Comparison of ENCODE assay signal across 18 cellular contexts in the genomic region with DNA sequence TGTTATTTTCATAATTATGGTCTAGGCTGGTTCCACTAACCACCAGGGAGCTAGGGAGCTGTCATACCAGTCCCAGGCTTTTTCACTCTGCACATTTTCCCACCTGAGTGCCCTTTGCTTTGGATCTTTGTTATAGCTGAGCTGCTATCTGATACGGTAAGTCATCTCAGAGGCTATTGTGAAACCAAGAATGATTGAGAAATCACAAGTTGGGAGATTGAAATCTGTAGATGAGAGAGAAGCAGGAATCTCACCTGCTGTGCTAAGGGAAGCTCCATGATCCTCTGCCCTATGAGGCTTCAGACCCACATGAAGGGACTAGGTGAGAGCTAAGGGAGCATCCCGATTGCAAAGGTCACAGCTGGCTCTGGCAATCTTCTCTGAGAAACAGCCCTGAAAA.
"Had no signal": no experiment of that assay in that cellular context is flagged by ENCODE, and none has a peak within 500 bp of the region (broad histone marks: within the 10 kb centered on the region; RNA-seq: fewer than 3 reads in every experiment).

No MANE protein-coding gene starts in this region.

- H3K9me3 ChIP-seq: mucosa of descending colon, neutrophil, right atrium auricular region, tibial nerve had no signal

- H3K36me3 ChIP-seq: cardiac muscle cell, neutrophil, right atrium auricular region, tibial nerve had no signal

- FAIRE-seq: colon had no signal

- H3K4me3 ChIP-seq: cardiac muscle cell, mucosa of descending colon, right atrium auricular region, smooth muscle cell, tibial nerve had no signal

- H3K4me2 ChIP-seq: smooth muscle cell had no signal

- DNase-seq: activated CD4-positive, alpha-beta T cell treated with anti-CD3 and anti-CD28 coated beads, Interleukin-2, amount 50 U/mL, for 4 hours; activated CD8-positive, alpha-beta memory T cell treated with anti-CD3 and anti-CD28 coated beads, Interleukin-2, amount 10 ng/mL, durations not matched to agents 7 days and 5 days; activated gamma-delta T cell treated with Interleukin-2 at 50 U/mL for 16 hours; activated naive CD8-positive, alpha-beta T cell treated with anti-CD3 and anti-CD28 coated beads for 36 hours; activated T-cell treated with anti-CD3 and anti-CD28 coated beads, Interleukin-2, amount 50 U/mL, for 72 hours; aorta; glutamatergic neuron; left cardiac atrium; mucosa of descending colon; naive thymus-derived CD8-positive, alpha-beta T cell; posterior cingulate gyrus had no signal

- ATAC-seq: activated CD4-positive, CD25-positive, alpha-beta regulatory T cell treated with anti-CD3 and anti-CD28 coated beads, Interleukin-2, amount 50 U/mL, for 24 hours; activated CD8-positive, alpha-beta memory T cell treated with anti-CD3 and anti-CD28 coated beads, Interleukin-2, amount 10 ng/mL, durations not matched to agents 7 days and 5 days; activated T-cell treated with anti-CD3 and anti-CD28 coated beads, Interleukin-2, amount 50 U/mL, for 72 hours; left cardiac atrium; mucosa of descending colon; naive thymus-derived CD8-positive, alpha-beta T cell had no signal

- H3K4me1 ChIP-seq: right atrium auricular region, tibial nerve had no signal

- H3K27me3 ChIP-seq: cardiac muscle cell, neutrophil, right atrium auricular region, tibial nerve had no signal

- H3K27ac ChIP-seq: cardiac muscle cell, neutrophil, right atrium auricular region, tibial nerve had no signal
